Comparison of ENCODE assay signal across 18 cellular contexts in genomic region chr17:66240013-66240412, GRCh38. TPM values are rescaled to one million over a fixed set of nuclear protein-coding genes. Genes with fewer than 3 reads are reported as not detected.
DNase-seq lines count a peak whose midpoint lies in the region; ATAC-seq, FAIRE-seq and TF ChIP-seq lines count a peak whose summit lies in the region.
"Had no signal": no experiment of that assay in that cellular context is flagged by ENCODE, and none has a peak within 500 bp of the region (broad histone marks: within the 10 kb centered on the region; RNA-seq: fewer than 3 reads in every experiment).

No MANE protein-coding gene starts in this region.

- H2BK20ac ChIP-seq in IMR-90 (ENCODE audit: low read depth, low read length), result 0 out of 2 replicates have a peak overlapping the region, but pooled peaks have one; percentile 9

- no peaks in the 10 kb centered on the region for H3K9me3 Mint-ChIP-seq in central memory CD8-positive, alpha-beta T cell

- H2AK9ac ChIP-seq in IMR-90 (replicated peaks; ENCODE audit: low read depth, low read length, poor library complexity), result no peak overlapping the region

- 0 out of 3 replicates have a peak overlapping the region, but pooled peaks have one; percentile 1 for H2BK15ac ChIP-seq in IMR-90 (ENCODE audit: low read depth, low read length)

- no peaks in the 10 kb centered on the region for H3K79me2 ChIP-seq in HepG2 (ENCODE audit: insufficient read depth, low read length)

- no peaks in the 10 kb centered on the region for H4K20me1 ChIP-seq in IMR-90 (ENCODE audit: insufficient read depth, low read length)
- no peaks in the 10 kb centered on the region for H4K20me1 ChIP-seq in HepG2 (ENCODE audit: insufficient read depth, low read length)

- no peaks in the 10 kb centered on the region for H3K79me1 ChIP-seq in IMR-90 (ENCODE audit: low read depth in 1 of 2, low read length in 2 of 2)

- H3K18ac ChIP-seq in IMR-90 (ENCODE audit: low read depth, low read length), result no peak overlapping the region

- H3K36me3 Mint-ChIP-seq in central memory CD8-positive, alpha-beta T cell (ENCODE audit: insufficient read depth), result peaks cover 1% of the 10 kb centered on the region
- H3K36me3 Mint-ChIP-seq: CD4-positive, alpha-beta memory T cell had no signal

- BruUV-seq in IMR-90 (replicated peaks; lab: Mats Ljungman, UMichigan), result no TSS peak
- no TSS peak for BruUV-seq in HepG2 (replicated peaks; lab: Mats Ljungman, UMichigan)

- TF ChIP-seq EP300 in HepG2 (IDR thresholded peaks at IDR 0.05; ENCODE audit: low read depth in 2 of 2, low read length in 2 of 2), result no peak
- no peak for TF ChIP-seq EP300 in HepG2 (CRISPR knock-in tag; IDR thresholded peaks at IDR 0.05; ENCODE audit: borderline replicate concordance)

- no peak overlapping the region; the same call in 1 of the 2 replicates for H3K27ac ChIP-seq in IMR-90 (ENCODE audit: insufficient read depth, low read length)
- no peak overlapping the region for H3K27ac ChIP-seq in HepG2 (ENCODE audit: extremely low read length, insufficient read depth, low read length)
- no peak overlapping the region for H3K27ac ChIP-seq in kidney (ENCODE audit: low read depth in 2 of 2, low read length in 2 of 2)
- H3K27ac ChIP-seq: C4-2B had no signal

- H3K9ac ChIP-seq in IMR-90 (ENCODE audit: low read depth, low read length) (no peak overlapping the region), HepG2 (ENCODE audit: insufficient read depth, low read depth, low read length) (no peak overlapping the region), kidney (ENCODE audit: low read length in 2 of 2) (no peak overlapping the region)

- TF ChIP-seq CTCF in BJ (IDR thresholded peaks at IDR 0.05; ENCODE audit: insufficient read depth, low read depth, low read length), result no peak
- TF ChIP-seq CTCF in IMR-90 (conservative IDR thresholded peaks at IDR 0.05; ENCODE audit: low read depth, low read length), result no peak
- TF ChIP-seq CTCF in HepG2 (CRISPR knock-in tag; IDR thresholded peaks at IDR 0.05), result no peak
- TF ChIP-seq CTCF in kidney (IDR thresholded peaks at IDR 0.05; ENCODE audit: borderline replicate concordance, extremely low read depth, insufficient read depth), result no peak

- H3K4me2 ChIP-seq in IMR-90 (ENCODE audit: low read depth, low read length) (no peak overlapping the region), HepG2 (ENCODE audit: low read depth, low read length) (no peak overlapping the region)

- H3K4me1 Mint-ChIP-seq in central memory CD8-positive, alpha-beta T cell, result no peaks in the 10 kb centered on the region

- no peaks in the 10 kb centered on the region for H3K27me3 Mint-ChIP-seq in central memory CD8-positive, alpha-beta T cell
- H3K27me3 Mint-ChIP-seq: CD4-positive, alpha-beta memory T cell had no signal

- 95% methylated on average over 3 of the region's 6 CpGs; no CpG with 5 or more reads in 1 of the 2 experiments for WGBS in IMR-90 (ENCODE audit: extremely low coverage in 2 of 2, insufficient read length in 1 of 2), 2 experiments
- 95% methylated on average over 6 of the region's 6 CpGs for WGBS in HepG2 (ENCODE audit: low lambda C conversion rate)

- intact Hi-C loops in IMR-90 (cut with micrococcal nuclease) (no loop called here), HepG2 (cut with micrococcal nuclease; ENCODE audit: unreplicated experiment) (no loop called here), kidney (cut with DNase I) (no loop called here)

- H3K4me1 ChIP-seq in IMR-90 (ENCODE audit: control insufficient read depth, insufficient read depth, low read length) (no peaks in the 10 kb centered on the region), HepG2 (ENCODE audit: insufficient read depth, low read length) (peaks cover 34% of the 10 kb centered on the region), kidney (ENCODE audit: control insufficient read depth in 1 of 2, insufficient read depth in 1 of 2, low read depth in 1 of 2, low read length in 2 of 2) (no peaks in the 10 kb centered on the region)

- H4K91ac ChIP-seq in IMR-90 (ENCODE audit: insufficient read depth, low read depth, low read length), result no peak overlapping the region

- peak overlapping the region in 1 of 2 experiments; percentile 43; a peak in 1 of 4 replicates for H4K8ac ChIP-seq in IMR-90 (ENCODE audit: low read depth in 2 of 2, low read length in 2 of 2)

- 0 out of 2 replicates have a peak overlapping the region, but pooled peaks have one; percentile 34 for H2AK5ac ChIP-seq in IMR-90 (ENCODE audit: low read depth, low read length)

- H3K36me3 ChIP-seq in BJ (ENCODE audit: control insufficient read depth, insufficient read depth, low read length) (no peaks in the 10 kb centered on the region), IMR-90 (ENCODE audit: control insufficient read depth, insufficient read depth, low read length) (no peaks in the 10 kb centered on the region), HepG2 (replicated peaks in 1 of 2; ENCODE audit: control insufficient read depth in 1 of 2, insufficient read depth in 2 of 2, low read length in 2 of 2) (no peaks in the 10 kb centered on the region), kidney (ENCODE audit: control insufficient read depth in 1 of 2, insufficient read depth in 2 of 2, low read length in 2 of 2) (no peaks in the 10 kb centered on the region)

- no peaks in the 10 kb centered on the region for H3K9me3 ChIP-seq in IMR-90 (ENCODE audit: control insufficient read depth, insufficient read depth, low read length)
- H3K9me3 ChIP-seq in HepG2 (ENCODE audit: low read length), result no peaks in the 10 kb centered on the region
- no peaks in the 10 kb centered on the region for H3K9me3 ChIP-seq in kidney (ENCODE audit: control insufficient read depth in 1 of 2, low read length in 2 of 2)

- POLR2A ChIA-PET in BJ (lab: Charles Lee), result interaction anchor here (0.6 kb wide), 1 partner anchor 45 kb away, joined by 4 read pairs; no protein-coding TSS in a partner anchor
- POLR2A ChIA-PET in IMR-90 (lab: Charles Lee; ENCODE audit: unreplicated experiment), result no interaction called here
- POLR2A ChIA-PET in HepG2 (lab: Yijun Ruan, JAX), result no interaction called here

- H3K56ac ChIP-seq in IMR-90 (ENCODE audit: extremely low read depth, insufficient read depth, low read length), result no peak overlapping the region

- H2AFZ ChIP-seq in IMR-90 (replicated peaks; ENCODE audit: low read length, poor library complexity) (no peak overlapping the region), HepG2 (ENCODE audit: low read length) (no peak overlapping the region)

- H3K27me3 ChIP-seq in BJ (ENCODE audit: control insufficient read depth, insufficient read depth, low read length) (no peaks in the 10 kb centered on the region), IMR-90 (ENCODE audit: control insufficient read depth, insufficient read depth, low read length) (no peaks in the 10 kb centered on the region), HepG2 (ENCODE audit: control insufficient read depth in 1 of 2, insufficient read depth in 2 of 2, low read length in 2 of 2) (no peaks in the 10 kb centered on the region)

- DNase-seq in BJ (ENCODE audit: low read depth), result peak; percentile 36
- DNase-seq in IMR-90, result no peak
- DNase-seq in central memory CD8-positive, alpha-beta T cell (ENCODE audit: low spot score in 2 of 2), result no peak
- peak; percentile 21 for DNase-seq in islet precursor cell
- no peak for DNase-seq in HepG2 (ENCODE audit: low spot score)
- no peak for DNase-seq in kidney
- no peak for DNase-seq in germinal center (ENCODE audit: low spot score)
- DNase-seq: 8988T; CD4-positive, alpha-beta memory T cell; COR-L47; DMS153; DMS79 treated with DMSO at 0.1 percent for 48 hours; GF-D8 had no signal

- no peak overlapping the region for H4K5ac ChIP-seq in IMR-90 (ENCODE audit: low read depth, low read length)

- H2BK120ac ChIP-seq in IMR-90 (ENCODE audit: low read depth, low read length), result no peak overlapping the region; the same call in 1 of the 2 replicates

- CTCF ChIA-PET in BJ (lab: Yijun Ruan, JAX), result interaction anchor here (1.2 kb wide), 1 partner anchor 39 kb away, joined by 5 read pairs; no protein-coding TSS in a partner anchor
- CTCF ChIA-PET in IMR-90 (lab: Yijun Ruan, JAX), result no interaction called here
- CTCF ChIA-PET in HepG2 (lab: Yijun Ruan, JAX; ENCODE audit: low intra/inter-chr PET ratio, low total read pairs), result no interaction called here

- H3K4me3 ChIP-seq in BJ (ENCODE audit: low read depth, low read length) (no peak overlapping the region), IMR-90 (ENCODE audit: insufficient read depth, low read depth, low read length) (no peak overlapping the region), HepG2 (replicated peaks in 1 of 3; ENCODE audit: insufficient read depth in 1 of 3, low read depth in 2 of 3, low read length in 3 of 3) (no peak overlapping the region), kidney (ENCODE audit: low read length in 2 of 2) (no peak overlapping the region)

- no peak overlapping the region for H3K4me3 Mint-ChIP-seq in central memory CD8-positive, alpha-beta T cell
- H3K4me3 Mint-ChIP-seq: CD4-positive, alpha-beta memory T cell had no signal

- ATAC-seq in IMR-90 (ENCODE audit: low read depth), result no peak
- no peak for ATAC-seq in central memory CD8-positive, alpha-beta T cell (replicated peaks; ENCODE audit: extremely low read depth, poor library complexity, severe bottlenecking)
- no peak for ATAC-seq in HepG2

- no peak overlapping the region for H2BK5ac ChIP-seq in IMR-90 (ENCODE audit: low read depth, low read length, poor library complexity, severe bottlenecking)

- H3K4ac ChIP-seq in IMR-90 (ENCODE audit: low read depth, low read length), result 0 out of 2 replicates have a peak overlapping the region, but pooled peaks have one; percentile 4

- H3K14ac ChIP-seq in IMR-90 (replicated peaks; ENCODE audit: low read depth, low read length), result no peak overlapping the region

- peak overlapping the region; percentile 3 for H3K27ac Mint-ChIP-seq in central memory CD8-positive, alpha-beta T cell (ENCODE audit: low read depth)

- H3K9me1 ChIP-seq in IMR-90 (ENCODE audit: insufficient read depth, low read length), result no peaks in the 10 kb centered on the region

- in situ Hi-C loops in IMR-90 (cut with MboI; ENCODE audit: low sequenced_read_pairs), result no loop called here
- in situ Hi-C loops in HepG2 (cut with HindIII; ENCODE audit: extremely low pct_ligation_motif_present, low pct_unique_long_range_greater_than_20kb), result no loop called here

- FAIRE-seq in HepG2 (lab: Jason Lieb, UNC), result no peak
- no peak for FAIRE-seq in kidney (lab: Jason Lieb, UNC)
- FAIRE-seq: D721Med, GM19239, HTR-8/SVneo had no signal

- no peak for TF ChIP-seq RAD21 in IMR-90 (IDR thresholded peaks at IDR 0.05; ENCODE audit: low read length)
- TF ChIP-seq RAD21 in HepG2 (CRISPR knock-in tag; IDR thresholded peaks at IDR 0.05), result no peak

- TF ChIP-seq POLR2A in IMR-90 (IDR thresholded peaks at IDR 0.05; ENCODE audit: low read depth, low read length) (no peak), HepG2 (IDR thresholded peaks at IDR 0.05; ENCODE audit: insufficient read depth in 1 of 2, low read depth in 2 of 2, low read length in 2 of 2) (no peak)

- no peak overlapping the region for H3K23ac ChIP-seq in IMR-90 (ENCODE audit: low read depth, low read length)

- dilution Hi-C loops in IMR-90 (cut with HindIII; ENCODE audit: low sequenced_read_pairs, unreplicated experiment), result no loop called here

RNA-seq across cellular contexts. Expression of gene APOH, which starts 10.8 kb away (rescaled TPM):
- polyA plus RNA-seq in BJ (2011; rRNA removed) (not detected in 2 replicates), IMR-90 (2012; rRNA removed) (not detected in 2 replicates), HepG2 (2011; rRNA removed) (5,538 and 5,748 TPM in 2 replicates), kidney (ENCODE audit: insufficient read depth, low read depth, low replicate concordance) (13.5 TPM)
- not detected in 2 replicates for polyA minus RNA-seq in BJ (2011; rRNA and poly(A)+ RNA removed)
- total RNA-seq in IMR-90 (2012; rRNA removed) (not detected in 2 replicates), HepG2 (2016; rRNA removed; fragmentation: Illumina TruSeq; extraction: Trizol) (2,482 and 4,846 TPM in 2 replicates), kidney (not detected)
- polyA plus RNA-seq in IMR-90 (2012; cell fraction: cytosol; rRNA removed), result not detected in 2 replicates
- 0.14 TPM in 1 of 2 replicates, not detected in the other for polyA plus RNA-seq in IMR-90 (2012; cell fraction: nucleus; rRNA removed; ENCODE audit: low replicate concordance)
- total RNA-seq in HepG2 (2016; cell fraction: cytosol; rRNA removed; fragmentation: Illumina TruSeq; extraction: Trizol; ENCODE audit: low read depth), result 1,150 and 1,183 TPM in 2 replicates
- 2,465 and 4,724 TPM in 2 replicates for total RNA-seq in HepG2 (2016; cell fraction: insoluble cytoplasmic fraction; rRNA removed; fragmentation: Illumina TruSeq; extraction: Trizol)
- 1,158 and 1,221 TPM in 2 replicates for total RNA-seq in HepG2 (2016; cell fraction: membrane; rRNA removed; fragmentation: Illumina TruSeq; extraction: Trizol)
- total RNA-seq in HepG2 (2016; cell fraction: nucleus; rRNA removed; fragmentation: Illumina TruSeq; extraction: Trizol), result 3,038 and 3,639 TPM in 2 replicates
- polyA plus RNA-seq in HepG2 (2011; cell fraction: cytosol; rRNA removed), result 2,927 and 4,844 TPM in 2 replicates
- 1,326 and 1,783 TPM in 2 replicates for polyA plus RNA-seq in HepG2 (2011; cell fraction: nucleus; rRNA removed)
- 3,089 and 3,460 TPM in 2 replicates for polyA plus RNA-seq in HepG2 (2012)
- polyA plus RNA-seq in HepG2 (2016; cell fraction: cytosol; fragmentation: Illumina TruSeq; extraction: Trizol; ENCODE audit: low read depth), result 1,295 and 1,314 TPM in 2 replicates
- polyA plus RNA-seq in HepG2 (2016; cell fraction: insoluble cytoplasmic fraction; fragmentation: Illumina TruSeq; extraction: Trizol; ENCODE audit: low read depth), result 2,481 and 2,611 TPM in 2 replicates
- 1,085 and 1,169 TPM in 2 replicates for polyA plus RNA-seq in HepG2 (2016; cell fraction: membrane; fragmentation: Illumina TruSeq; extraction: Trizol; ENCODE audit: low read depth)
- polyA plus RNA-seq in HepG2 (2016; cell fraction: nucleus; fragmentation: Illumina TruSeq; extraction: Trizol; ENCODE audit: insufficient read depth, low read depth), result 4,801 and 5,262 TPM in 2 replicates
- 0.80 and 1,354 TPM in 2 replicates for polyA minus RNA-seq in HepG2 (2011; rRNA and poly(A)+ RNA removed; ENCODE audit: low replicate concordance)
- polyA minus RNA-seq in HepG2 (2011; cell fraction: cytosol; rRNA and poly(A)+ RNA removed), result 959 and 1,296 TPM in 2 replicates
- polyA minus RNA-seq in HepG2 (2011; cell fraction: nucleus; rRNA and poly(A)+ RNA removed), result 534 and 903 TPM in 2 replicates
- total RNA-seq: CD4-positive, alpha-beta memory T cell; H4 had no signal

RNA-seq across cellular contexts. Expression of gene CEP112, which starts 48.1 kb away (rescaled TPM):
- polyA plus RNA-seq in BJ (2011; rRNA removed) (3.3 and 4.4 TPM in 2 replicates), IMR-90 (2012; rRNA removed) (2.5 and 3.0 TPM in 2 replicates), HepG2 (2011; rRNA removed) (1.1 and 1.2 TPM in 2 replicates), kidney (ENCODE audit: insufficient read depth, low read depth, low replicate concordance) (17.0 TPM)
- polyA minus RNA-seq in BJ (2011; rRNA and poly(A)+ RNA removed), result 1.7 and 4.6 TPM in 2 replicates
- total RNA-seq in IMR-90 (2012; rRNA removed) (3.6 and 5.6 TPM in 2 replicates), HepG2 (2016; rRNA removed; fragmentation: Illumina TruSeq; extraction: Trizol) (2.7 and 3.4 TPM in 2 replicates), kidney (27.4 TPM)
- polyA plus RNA-seq in IMR-90 (2012; cell fraction: cytosol; rRNA removed), result 0.45 and 2.4 TPM in 2 replicates
- 0.27 and 1.8 TPM in 2 replicates for polyA plus RNA-seq in IMR-90 (2012; cell fraction: nucleus; rRNA removed; ENCODE audit: low replicate concordance)
- 3.5 and 4.8 TPM in 2 replicates for total RNA-seq in HepG2 (2016; cell fraction: cytosol; rRNA removed; fragmentation: Illumina TruSeq; extraction: Trizol; ENCODE audit: low read depth)
- total RNA-seq in HepG2 (2016; cell fraction: insoluble cytoplasmic fraction; rRNA removed; fragmentation: Illumina TruSeq; extraction: Trizol), result 1.9 and 2.3 TPM in 2 replicates
- total RNA-seq in HepG2 (2016; cell fraction: membrane; rRNA removed; fragmentation: Illumina TruSeq; extraction: Trizol), result 2.1 and 2.2 TPM in 2 replicates
- total RNA-seq in HepG2 (2016; cell fraction: nucleus; rRNA removed; fragmentation: Illumina TruSeq; extraction: Trizol), result 5.8 TPM in 2 replicates
- polyA plus RNA-seq in HepG2 (2011; cell fraction: cytosol; rRNA removed), result 1.0 and 1.1 TPM in 2 replicates
- 0.85 and 2.0 TPM in 2 replicates for polyA plus RNA-seq in HepG2 (2011; cell fraction: nucleus; rRNA removed)
- 2.5 and 3.1 TPM in 2 replicates for polyA plus RNA-seq in HepG2 (2012)
- 0.72 TPM in 2 replicates for polyA plus RNA-seq in HepG2 (2016; cell fraction: cytosol; fragmentation: Illumina TruSeq; extraction: Trizol; ENCODE audit: low read depth)
- polyA plus RNA-seq in HepG2 (2016; cell fraction: insoluble cytoplasmic fraction; fragmentation: Illumina TruSeq; extraction: Trizol; ENCODE audit: low read depth), result 2.2 and 2.8 TPM in 2 replicates
- polyA plus RNA-seq in HepG2 (2016; cell fraction: membrane; fragmentation: Illumina TruSeq; extraction: Trizol; ENCODE audit: low read depth), result 0.88 and 0.91 TPM in 2 replicates
- polyA plus RNA-seq in HepG2 (2016; cell fraction: nucleus; fragmentation: Illumina TruSeq; extraction: Trizol; ENCODE audit: insufficient read depth, low read depth), result 2.9 and 3.7 TPM in 2 replicates
- 0.40 and 1.5 TPM in 2 replicates for polyA minus RNA-seq in HepG2 (2011; rRNA and poly(A)+ RNA removed; ENCODE audit: low replicate concordance)
- polyA minus RNA-seq in HepG2 (2011; cell fraction: cytosol; rRNA and poly(A)+ RNA removed), result 1.1 and 2.5 TPM in 2 replicates
- polyA minus RNA-seq in HepG2 (2011; cell fraction: nucleus; rRNA and poly(A)+ RNA removed), result 11.3 and 12.9 TPM in 2 replicates

Comparison
In these comparisons a context has a peak if more than half of its experiments do, and no peak if none do; other contexts are left out.
1. DNase-seq: peak in BJ (single experiment) and islet precursor cell (single experiment); none in IMR-90 (single experiment), central memory CD8-positive, alpha-beta T cell (0 of 2), HepG2 (single experiment), kidney (single experiment) and germinal center (single experiment).
2. RNA of gene APOH, which starts 10.8 kb away (polyA plus RNA-seq): 1,085 to 5,748 TPM in HepG2; 13.5 TPM in kidney (single experiment), not detected in BJ and 0.14 TPM in IMR-90; every median in the first group is over 10 times any median in the second.